In genomic region chr18:24212939-24213338, GRCh38 we compare ENCODE assay signal across 10 cellular contexts.
DNase-seq lines count a peak whose midpoint lies in the region; ATAC-seq and TF ChIP-seq lines count a peak whose summit lies in the region.
"Had no signal": no experiment of that assay in that cellular context is flagged by ENCODE, and none has a peak within 500 bp of the region (broad histone marks: within the 10 kb centered on the region; RNA-seq: fewer than 3 reads in every experiment).

No MANE protein-coding gene starts in this region.

- no peak for TF ChIP-seq CTCF in fibroblast of the aortic adventitia (IDR thresholded peaks at IDR 0.05; ENCODE audit: insufficient read depth, low read length)

- intact Hi-C loops in posterior vena cava (cut with DNase I), result no loop called here

- peak; percentile 97 for ATAC-seq in SK-N-SH treated with all-trans-retinoic acid at 6 μM for 48 hours

- H3K4me3 ChIP-seq in fibroblast of the aortic adventitia (ENCODE audit: low read depth, low read length), result no peak overlapping the region
- no peak overlapping the region for H3K4me3 ChIP-seq in skeletal muscle cell (ENCODE audit: low read depth, low read length)

- DNase-seq in H4 (ENCODE audit: low spot score) (peak; percentile 19), fibroblast of the aortic adventitia (ENCODE audit: low read depth) (peak; percentile 72), skeletal muscle cell (ENCODE audit: low read depth) (peak; percentile 65), GF-D8 (lab: John Stamatoyannopoulos, UW) (no peak), posterior vena cava (ENCODE audit: low spot score) (no peak), MV-4-11 (lab: John Stamatoyannopoulos, UW) (no peak)
- no peak for DNase-seq in activated CD8-positive, alpha-beta memory T cell treated with anti-CD3 and anti-CD28 coated beads for 24 hours
- DNase-seq: effector CD8-positive, alpha-beta T cell; KG1 had no signal

TF ChIP-seq in SK-N-SH treated with all-trans-retinoic acid at 6 μM for 48 hours, 23 proteins besides CTCF, POLR2A, EP300 and RAD21:
- TF ChIP-seq PPARA (CRISPR knock-in tag; IDR thresholded peaks at IDR 0.05; ENCODE audit: borderline replicate concordance) (no peak), ESRRG (CRISPR knock-in tag; IDR thresholded peaks at IDR 0.05) (no peak), TSHZ2 (CRISPR knock-in tag; IDR thresholded peaks at IDR 0.05) (no peak), ZC3H10 (CRISPR knock-in tag; IDR thresholded peaks at IDR 0.05) (no peak), TCF4 (CRISPR knock-in tag; IDR thresholded peaks at IDR 0.05; ENCODE audit: borderline replicate concordance) (no peak), ZNF8 (CRISPR knock-in tag; IDR thresholded peaks at IDR 0.05) (no peak), ZFP3 (CRISPR knock-in tag; IDR thresholded peaks at IDR 0.05) (no peak), PATZ1 (CRISPR knock-in tag; IDR thresholded peaks at IDR 0.05; ENCODE audit: borderline replicate concordance) (no peak), BACH2 (CRISPR knock-in tag; IDR thresholded peaks at IDR 0.05; ENCODE audit: borderline replicate concordance) (no peak), ISL1 (CRISPR knock-in tag; IDR thresholded peaks at IDR 0.05) (no peak)

Comparison
In these comparisons a context has a peak if more than half of its experiments do, and no peak if none do; other contexts are left out.
1. DNase-seq: peak in H4 (single experiment), fibroblast of the aortic adventitia (single experiment) and skeletal muscle cell (single experiment); none in activated CD8-positive, alpha-beta memory T cell treated with anti-CD3 and anti-CD28 coated beads for 24 hours (single experiment), GF-D8 (single experiment), posterior vena cava (single experiment) and MV-4-11 (single experiment).